12 cellular contexts compared by ENCODE assay signal in genomic region chr11:77191429-77191822, GRCh38.
DNase-seq lines count a peak whose midpoint lies in the region; ATAC-seq, FAIRE-seq and TF ChIP-seq lines count a peak whose summit lies in the region.
"Had no signal": no experiment of that assay in that cellular context is flagged by ENCODE, and none has a peak within 500 bp of the region (broad histone marks: within the 10 kb centered on the region; RNA-seq: fewer than 3 reads in every experiment).

No MANE protein-coding gene starts in this region.

- TF ChIP-seq CTCF in IMR-90 (conservative IDR thresholded peaks at IDR 0.05; ENCODE audit: low read depth, low read length) (no peak), H1 (IDR thresholded peaks at IDR 0.05; ENCODE audit: control extremely low read depth in 1 of 3, insufficient read depth in 1 of 3, low read depth in 1 of 3, low read length in 3 of 3) (no peak)

- no peak overlapping the region for H3K4me2 ChIP-seq in IMR-90 (ENCODE audit: low read depth, low read length)
- H3K4me2 ChIP-seq in H1 (ENCODE audit: insufficient read depth in 1 of 2, low read depth in 2 of 2, low read length in 2 of 2), result peak overlapping the region in 1 of 2 experiments; percentile 54; a peak in 2 of 4 replicates
- no peak overlapping the region for H3K4me2 ChIP-seq in neuronal stem cell (ENCODE audit: insufficient read depth, low read length, poor library complexity, severe bottlenecking)
- H3K4me2 ChIP-seq: BLaER1 treated with 17β-estradiol and CSF1 and Interleukin-3, amounts not matched to agents 10 nM and 100 nM had no signal

- H3K9ac ChIP-seq in IMR-90 (ENCODE audit: low read depth, low read length) (no peak overlapping the region), H1 (replicated peaks in 1 of 4; ENCODE audit: extremely low read depth in 1 of 4, low read depth in 3 of 4, low read length in 3 of 4) (no peak overlapping the region), neuronal stem cell (ENCODE audit: low read depth, low read length, poor library complexity) (no peak overlapping the region)
- H3K9ac ChIP-seq: BLaER1 treated with 17β-estradiol and CSF1 and Interleukin-3, amounts not matched to agents 10 nM and 100 nM had no signal

- H3K27me3 ChIP-seq in IMR-90 (ENCODE audit: control insufficient read depth, insufficient read depth, low read length), result peaks cover 5% of the 10 kb centered on the region
- H3K27me3 ChIP-seq in H1 (replicated peaks in 1 of 4; ENCODE audit: control insufficient read depth in 3 of 4, extremely low read depth in 1 of 4, insufficient read depth in 3 of 4, low read length in 3 of 4), result no peaks in the 10 kb centered on the region
- H3K27me3 ChIP-seq in neuronal stem cell (ENCODE audit: control insufficient read depth in 3 of 3, insufficient read depth in 3 of 3, low read depth in 1 of 3, low read length in 3 of 3), result no peaks in the 10 kb centered on the region
- H3K27me3 ChIP-seq in effector memory CD4-positive, alpha-beta T cell (replicated peaks; ENCODE audit: control insufficient read depth, insufficient read depth, low read length, poor library complexity, severe bottlenecking), result no peaks in the 10 kb centered on the region
- H3K27me3 ChIP-seq: BLaER1 treated with 17β-estradiol and CSF1 and Interleukin-3, amounts not matched to agents 10 nM and 100 nM; ovary had no signal

- BruUV-seq in IMR-90 (replicated peaks; lab: Mats Ljungman, UMichigan), result no TSS peak

- H4K91ac ChIP-seq in IMR-90 (ENCODE audit: insufficient read depth, low read depth, low read length) (no peak overlapping the region), H1 (replicated peaks; ENCODE audit: insufficient read length, low read length) (peak overlapping the region; percentile 13), neuronal stem cell (ENCODE audit: low read depth, low read length, poor library complexity) (no peak overlapping the region)

- H3K4ac ChIP-seq in IMR-90 (ENCODE audit: low read depth, low read length) (no peak overlapping the region), H1 (replicated peaks; ENCODE audit: insufficient read length, low read depth, low read length) (peak overlapping the region; percentile 71), neuronal stem cell (ENCODE audit: low read length) (no peak overlapping the region)

- H3K4me1 ChIP-seq in IMR-90 (ENCODE audit: control insufficient read depth, insufficient read depth, low read length) (no peaks in the 10 kb centered on the region), H1 (replicated peaks in 1 of 4; ENCODE audit: control insufficient read depth in 3 of 4, insufficient read depth in 4 of 4, low read length in 3 of 4) (peaks cover 0 to 7% (median 6%) of the 10 kb centered on the region in 4 experiments; a peak in 6 of 7 replicates), neuronal stem cell (ENCODE audit: control insufficient read depth in 2 of 2, insufficient read depth in 1 of 2, low read depth in 1 of 2, low read length in 2 of 2) (no peaks in the 10 kb centered on the region)
- H3K4me1 ChIP-seq in effector memory CD4-positive, alpha-beta T cell (ENCODE audit: control insufficient read depth, insufficient read depth, low read length, poor library complexity, severe bottlenecking), result no peaks in the 10 kb centered on the region

- no peak overlapping the region for H4K8ac ChIP-seq in IMR-90 (ENCODE audit: low read depth in 2 of 2, low read length in 2 of 2)
- H4K8ac ChIP-seq in H1 (ENCODE audit: extremely low read depth, insufficient read depth, low read length), result no peak overlapping the region; the same call in 1 of the 2 replicates
- H4K8ac ChIP-seq in neuronal stem cell (ENCODE audit: low read depth, low read length), result no peak overlapping the region

- FAIRE-seq in H1 (lab: Jason Lieb, UNC), result no peak
- FAIRE-seq: G401.6 had no signal

- TF ChIP-seq EP300 in H1 (IDR thresholded peaks at IDR 0.05; ENCODE audit: borderline replicate concordance in 1 of 2, low read depth in 2 of 2, low read length in 2 of 2), result no peak

- CTCF ChIA-PET in IMR-90 (lab: Yijun Ruan, JAX) (no interaction called here), H1 (lab: Charles Lee; ENCODE audit: partially characterized antibody) (interaction anchor here (1.7 to 8.0 kb wide), 6 partner anchors 11 to 365 kb away, joined by 4 to 248 read pairs (median 41); partner anchors contain the start of gene MYO7A)

- TF ChIP-seq POLR2A in IMR-90 (IDR thresholded peaks at IDR 0.05; ENCODE audit: low read depth, low read length), result no peak
- no peak for TF ChIP-seq POLR2A in H1 (IDR thresholded peaks at IDR 0.05; ENCODE audit: control extremely low read depth in 1 of 2, low read depth in 2 of 2, low read length in 2 of 2)

- H3K56ac ChIP-seq in IMR-90 (ENCODE audit: extremely low read depth, insufficient read depth, low read length) (no peak overlapping the region), H1 (replicated peaks; ENCODE audit: insufficient read length, low read depth, low read length) (no peak overlapping the region)

- POLR2A ChIA-PET in IMR-90 (lab: Charles Lee; ENCODE audit: unreplicated experiment) (no interaction called here), H1 (lab: Charles Lee; ENCODE audit: partially characterized antibody) (no interaction called here)

- H3K23me2 ChIP-seq in H1 (ENCODE audit: low read depth, low read length), result peaks cover 10% of the 10 kb centered on the region; the same call in 1 of the 2 replicates

- no peak overlapping the region for H2BK15ac ChIP-seq in IMR-90 (ENCODE audit: low read depth, low read length)
- H2BK15ac ChIP-seq in H1 (ENCODE audit: low read length), result 0 out of 2 replicates have a peak overlapping the region, but pooled peaks have one; percentile 3
- peak overlapping the region; percentile 29 for H2BK15ac ChIP-seq in neuronal stem cell (ENCODE audit: low read length)

- ATAC-seq in IMR-90 (ENCODE audit: low read depth), result no peak

- H3K79me1 ChIP-seq in IMR-90 (ENCODE audit: low read depth in 1 of 2, low read length in 2 of 2), result no peaks in the 10 kb centered on the region
- H3K79me1 ChIP-seq in H1 (ENCODE audit: low read depth, low read length), result no peaks in the 10 kb centered on the region
- no peaks in the 10 kb centered on the region for H3K79me1 ChIP-seq in neuronal stem cell (ENCODE audit: low read depth, low read length)

- H3K4me3 ChIP-seq in IMR-90 (ENCODE audit: insufficient read depth, low read depth, low read length), result no peak overlapping the region
- H3K4me3 ChIP-seq in H1 (ENCODE audit: extremely low read depth in 1 of 4, insufficient read depth in 2 of 4, low read depth in 3 of 4, low read length in 4 of 4), result no peak overlapping the region
- no peak overlapping the region for H3K4me3 ChIP-seq in neuronal stem cell (ENCODE audit: low read length in 2 of 2)
- no peak overlapping the region for H3K4me3 ChIP-seq in effector memory CD4-positive, alpha-beta T cell (ENCODE audit: insufficient read depth, low read depth, low read length, poor library complexity, severe bottlenecking)
- H3K4me3 ChIP-seq: BLaER1 treated with 17β-estradiol and CSF1 and Interleukin-3, amounts not matched to agents 10 nM and 100 nM; ovary had no signal

- H3K79me2 ChIP-seq in H1 (ENCODE audit: control insufficient read depth in 1 of 2, insufficient read depth in 2 of 2, low read length in 2 of 2), result no peaks in the 10 kb centered on the region

- H2BK20ac ChIP-seq in IMR-90 (ENCODE audit: low read depth, low read length) (no peak overlapping the region), H1 (ENCODE audit: low read length) (peak overlapping the region; percentile 23; the same call in 1 of the 2 replicates)

- no peak overlapping the region for H3K18ac ChIP-seq in IMR-90 (ENCODE audit: low read depth, low read length)
- H3K18ac ChIP-seq in H1 (ENCODE audit: extremely low read depth, low read length), result no peak overlapping the region
- H3K18ac ChIP-seq in neuronal stem cell (ENCODE audit: low read length), result no peak overlapping the region

- no peak overlapping the region for H2AK9ac ChIP-seq in IMR-90 (replicated peaks; ENCODE audit: low read depth, low read length, poor library complexity)

- H3K36me3 ChIP-seq in IMR-90 (ENCODE audit: control insufficient read depth, insufficient read depth, low read length) (no peaks in the 10 kb centered on the region), H1 (ENCODE audit: control insufficient read depth in 2 of 4, insufficient read depth in 4 of 4, low read length in 3 of 4) (no peaks in the 10 kb centered on the region; a peak in 1 of 8 replicates), neuronal stem cell (replicated peaks in 1 of 2; ENCODE audit: control insufficient read depth in 2 of 2, insufficient read depth in 2 of 2, low read length in 2 of 2) (no peaks in the 10 kb centered on the region)
- H3K36me3 ChIP-seq in effector memory CD4-positive, alpha-beta T cell (ENCODE audit: control insufficient read depth, insufficient read depth, low read length), result no peaks in the 10 kb centered on the region
- H3K36me3 ChIP-seq: ovary had no signal

- TF ChIP-seq RAD21 in IMR-90 (IDR thresholded peaks at IDR 0.05; ENCODE audit: low read length) (no peak), H1 (IDR thresholded peaks at IDR 0.05 in 1 of 2, conservative IDR thresholded peaks at IDR 0.05 in 1 of 2; ENCODE audit: low read depth in 2 of 2, low read length in 2 of 2) (no peak)

- H2BK5ac ChIP-seq in IMR-90 (ENCODE audit: low read depth, low read length, poor library complexity, severe bottlenecking), result no peak overlapping the region
- no peak overlapping the region for H2BK5ac ChIP-seq in H1 (ENCODE audit: low read depth, low read length)
- H2BK5ac ChIP-seq in neuronal stem cell (ENCODE audit: low read length), result no peak overlapping the region

- H3K14ac ChIP-seq in IMR-90 (replicated peaks; ENCODE audit: low read depth, low read length) (no peak overlapping the region), H1 (ENCODE audit: insufficient read length) (no peak overlapping the region), neuronal stem cell (ENCODE audit: low read length) (no peak overlapping the region)

- in situ Hi-C loops in IMR-90 (cut with MboI; ENCODE audit: low sequenced_read_pairs), result no loop called here

- peak overlapping the region; percentile 5 for H2AFZ ChIP-seq in IMR-90 (replicated peaks; ENCODE audit: low read length, poor library complexity)
- no peak overlapping the region for H2AFZ ChIP-seq in H1 (ENCODE audit: low read length)
- peak overlapping the region; percentile 57 for H2AFZ ChIP-seq in neuronal stem cell (ENCODE audit: low read length)

- no peak overlapping the region for H3K23ac ChIP-seq in IMR-90 (ENCODE audit: low read depth, low read length)
- H3K23ac ChIP-seq in H1 (ENCODE audit: insufficient read length), result no peak overlapping the region
- H3K23ac ChIP-seq in neuronal stem cell (ENCODE audit: low read depth, low read length, poor library complexity), result no peak overlapping the region

- DNase-seq in COLO829 (ENCODE audit: low spot score) (peak; percentile 12), IMR-90 (peak; percentile 2), H1 (ENCODE audit: low read depth in 1 of 2, low spot score in 2 of 2) (no peak), neuronal stem cell (ENCODE audit: low spot score) (no peak), midbrain (lab: John Stamatoyannopoulos, UW) (no peak), SW480 (ENCODE audit: low spot score) (no peak), NCI-H1436 (lab: John Stamatoyannopoulos, UW) (no peak)
- no peak for DNase-seq in effector memory CD4-positive, alpha-beta T cell
- DNase-seq: NK-92 treated with Interleukin-12 subunit alpha and Interleukin-12 subunit beta, amount 100 ng/mL, for 24 hours had no signal

- no peak overlapping the region for H4K5ac ChIP-seq in IMR-90 (ENCODE audit: low read depth, low read length)
- no peak overlapping the region for H4K5ac ChIP-seq in H1 (ENCODE audit: insufficient read length, low read depth, low read length)

- dilution Hi-C loops in IMR-90 (cut with HindIII; ENCODE audit: low sequenced_read_pairs, unreplicated experiment), result no loop called here

- H3K9me3 ChIP-seq in IMR-90 (ENCODE audit: control insufficient read depth, insufficient read depth, low read length) (no peaks in the 10 kb centered on the region), H1 (ENCODE audit: insufficient read depth in 2 of 2, low read depth in 1 of 2, low read length in 1 of 2) (no peaks in the 10 kb centered on the region), neuronal stem cell (replicated peaks in 1 of 2; ENCODE audit: control insufficient read depth in 2 of 2, insufficient read depth in 1 of 2, low read depth in 1 of 2, low read length in 2 of 2) (peaks cover 0 to 5% of the 10 kb centered on the region in 2 donors)
- H3K9me3 ChIP-seq in effector memory CD4-positive, alpha-beta T cell (ENCODE audit: control insufficient read depth, low read length), result no peaks in the 10 kb centered on the region
- H3K9me3 ChIP-seq: ovary had no signal

- H2BK120ac ChIP-seq in IMR-90 (ENCODE audit: low read depth, low read length) (no peak overlapping the region), H1 (replicated peaks; ENCODE audit: low read depth, low read length) (no peak overlapping the region), neuronal stem cell (ENCODE audit: low read depth, low read length) (no peak overlapping the region)

- H3K9me1 ChIP-seq in IMR-90 (ENCODE audit: insufficient read depth, low read length), result 0 out of 2 replicates have a peak, but pooled peaks cover 2% of the 10 kb centered on the region

- WGBS in IMR-90 (ENCODE audit: extremely low coverage in 2 of 2, insufficient read length in 1 of 2), 2 experiments, result 73% methylated on average over 9 of the region's 11 CpGs; no CpG with 5 or more reads in 1 of the 2 experiments
- 85% methylated on average over 11 of the region's 11 CpGs; no CpG with 5 or more reads in 1 of the 2 experiments for WGBS in H1 (ENCODE audit: extremely low coverage in 1 of 2, insufficient coverage in 1 of 2, insufficient read length in 1 of 2, insufficient replicate concordance in 2 of 2, low coverage in 1 of 2, low lambda C conversion rate in 2 of 2, missing lambda C conversion rate in 1 of 2), 2 experiments
- WGBS in neuronal stem cell (ENCODE audit: extremely low coverage in 2 of 2, insufficient read length in 2 of 2, insufficient replicate concordance in 1 of 2), 2 donors, result no CpG with 5 or more reads among the region's 11 CpGs

- H3K27ac ChIP-seq in IMR-90 (ENCODE audit: insufficient read depth, low read length) (no peak overlapping the region), H1 (ENCODE audit: low read depth, low read length) (no peak overlapping the region), neuronal stem cell (replicated peaks; ENCODE audit: low read length) (no peak overlapping the region)
- no peak overlapping the region for H3K27ac ChIP-seq in effector memory CD4-positive, alpha-beta T cell (ENCODE audit: insufficient read depth, low read length, poor library complexity, severe bottlenecking)
- H3K27ac ChIP-seq: BLaER1 treated with 17β-estradiol and CSF1 and Interleukin-3, amounts not matched to agents 10 nM and 100 nM; ovary had no signal

- H2BK12ac ChIP-seq in H1 (ENCODE audit: low read depth, low read length), result peak overlapping the region; percentile 27; the same call in 1 of the 2 replicates
- H2BK12ac ChIP-seq in neuronal stem cell (ENCODE audit: low read length), result no peak overlapping the region

- H2AK5ac ChIP-seq in IMR-90 (ENCODE audit: low read depth, low read length) (no peak overlapping the region), H1 (ENCODE audit: low read depth, low read length) (no peak overlapping the region), neuronal stem cell (ENCODE audit: low read depth, low read length) (no peak overlapping the region)

- H4K20me1 ChIP-seq in IMR-90 (ENCODE audit: insufficient read depth, low read length), result peaks cover 3% of the 10 kb centered on the region; the same call in 1 of the 2 replicates
- peaks cover 0 to 7% of the 10 kb centered on the region in 2 experiments for H4K20me1 ChIP-seq in H1 (replicated peaks in 1 of 2; ENCODE audit: control insufficient read depth in 1 of 2, insufficient read depth in 2 of 2, low read length in 2 of 2)

- intact Hi-C loops in IMR-90 (cut with micrococcal nuclease), result no loop called here

Comparison
In these comparisons a context has a peak if more than half of its experiments do, and no peak if none do; other contexts are left out.
1. DNase-seq: peak in COLO829 (single experiment) and IMR-90 (single experiment); none in H1 (0 of 2), neuronal stem cell (single experiment), midbrain (single experiment), SW480 (single experiment), NCI-H1436 (single experiment) and effector memory CD4-positive, alpha-beta T cell (0 of 3).